Comparison of ENCODE assay signal across 24 cellular contexts in the genomic region with DNA sequence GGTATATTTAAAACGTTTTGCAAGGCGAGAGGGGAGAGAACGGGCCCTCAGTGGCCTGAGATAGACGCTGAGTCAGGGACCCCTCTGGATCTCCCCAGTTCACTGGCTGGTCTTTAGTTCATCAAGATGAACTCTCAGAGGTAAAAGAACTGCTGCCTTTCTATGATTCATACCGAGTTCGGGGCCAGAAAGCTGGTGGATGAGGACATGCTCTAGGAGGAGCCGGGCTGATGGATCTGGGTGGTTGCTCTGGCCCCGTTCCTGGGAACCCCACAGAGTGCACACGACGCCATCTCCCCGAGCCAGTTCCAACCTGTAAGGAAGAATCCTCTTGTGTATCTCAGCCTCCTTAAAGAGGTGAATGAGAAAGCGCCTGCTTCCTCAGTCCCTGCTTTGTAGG.
"Had no signal": no experiment of that assay in that cellular context is flagged by ENCODE, and none has a peak within 500 bp of the region (broad histone marks: within the 10 kb centered on the region; RNA-seq: fewer than 3 reads in every experiment).

No MANE protein-coding gene starts in this region.

- H3K4me3 Mint-ChIP-seq: activated CD4-positive, alpha-beta memory T cell treated with anti-CD3 and anti-CD28 coated beads for 36 hours; activated naive CD8-positive, alpha-beta T cell; activated T-helper 1 cell treated with anti-CD3 and anti-CD28 coated beads, Interleukin-12 subunit alpha, Interleukin-12 subunit beta, Interleukin-2, Interleukin-4 antibody, amounts not matched to agents 30 ng/mL and 10 ng/mL and 1 ng/mL, durations not matched to agents 14 hours and 24 hours and 36 hours; stimulated activated effector memory CD8-positive, alpha-beta T cell treated with anti-CD3 and anti-CD28 coated beads, Interleukin-12 subunit alpha, Interleukin-12 subunit beta, amount 100 ng/mL, for 72 hours had no signal

- FAIRE-seq: endometrium, islet of Langerhans, pancreas, TTC549 had no signal

- H3K4me3 ChIP-seq: body of pancreas, thoracic aorta had no signal

- H3K27ac ChIP-seq: body of pancreas, coronary artery, pancreas, thoracic aorta had no signal

- H3K36me3 ChIP-seq: gastroesophageal sphincter, heart right ventricle, pancreas, thoracic aorta had no signal

- H3K9me3 ChIP-seq: pancreas, thoracic aorta had no signal

- H3K36me3 Mint-ChIP-seq: activated CD4-positive, alpha-beta memory T cell treated with anti-CD3 and anti-CD28 coated beads for 36 hours; activated naive CD8-positive, alpha-beta T cell; stimulated activated effector memory CD8-positive, alpha-beta T cell treated with anti-CD3 and anti-CD28 coated beads, Interleukin-12 subunit alpha, Interleukin-12 subunit beta, amount 100 ng/mL, for 72 hours had no signal

- ATAC-seq: body of pancreas; esophagus mucosa; gastroesophageal sphincter; left colon; sciatic nerve; stimulated activated effector memory CD8-positive, alpha-beta T cell treated with anti-CD3 and anti-CD28 coated beads, Interleukin-12 subunit alpha, Interleukin-12 subunit beta, amount 100 ng/mL, for 72 hours had no signal

- H3K4me1 Mint-ChIP-seq: stimulated activated effector memory CD8-positive, alpha-beta T cell treated with anti-CD3 and anti-CD28 coated beads, Interleukin-12 subunit alpha, Interleukin-12 subunit beta, amount 100 ng/mL, for 72 hours had no signal

- DNase-seq: activated CD4-positive, alpha-beta memory T cell treated with anti-CD3 and anti-CD28 coated beads for 36 hours; activated CD4-positive, alpha-beta T cell treated with anti-CD3 and anti-CD28 coated beads for 4 hours; activated gamma-delta T cell treated with Interleukin-2 at 50 U/mL for 16 hours; activated T-cell treated with anti-CD3 and anti-CD28 coated beads for 4 hours; amniotic stem cell; body of pancreas; central memory CD4-positive, alpha-beta T cell; heart right ventricle; left colon; pancreas; stimulated activated CD4-positive, alpha-beta T cell treated with anti-CD3 and anti-CD28 coated beads, Interleukin-4, amount 100 ng/mL, for 24 hours; SW 1271; T-helper 2 cell had no signal

- H3K4me1 ChIP-seq: pancreas had no signal

- H3K27me3 ChIP-seq: body of pancreas, pancreas had no signal

- H3K27ac Mint-ChIP-seq: activated CD4-positive, alpha-beta memory T cell treated with anti-CD3 and anti-CD28 coated beads for 36 hours; activated naive CD8-positive, alpha-beta T cell; activated T-helper 1 cell treated with anti-CD3 and anti-CD28 coated beads, Interleukin-12 subunit alpha, Interleukin-12 subunit beta, Interleukin-2, Interleukin-4 antibody, amounts not matched to agents 30 ng/mL and 10 ng/mL and 1 ng/mL, durations not matched to agents 14 hours and 24 hours and 36 hours; stimulated activated effector memory CD8-positive, alpha-beta T cell treated with anti-CD3 and anti-CD28 coated beads, Interleukin-12 subunit alpha, Interleukin-12 subunit beta, amount 100 ng/mL, for 72 hours had no signal
